ENCODE assay signal across 22 cellular contexts in genomic region chr22:49157529-49158339, GRCh38.
"Had no signal": no experiment of that assay in that cellular context is flagged by ENCODE, and none has a peak within 500 bp of the region (broad histone marks: within the 10 kb centered on the region; RNA-seq: fewer than 3 reads in every experiment).

No MANE protein-coding gene starts in this region.

- ATAC-seq: activated CD4-positive, alpha-beta T cell treated with anti-CD3 and anti-CD28 coated beads for 36 hours; activated T-cell treated with anti-CD3 and anti-CD28 coated beads, Interleukin-2, amount 50 U/mL, for 72 hours; effector memory CD8-positive, alpha-beta T cell; gastrocnemius medialis; left ventricle myocardium superior; natural killer cell treated with Interleukin-12 subunit alpha and Interleukin-12 subunit beta and Interleukin-15 and Interleukin-18, amount 100 ng/mL, for 72 hours; stimulated activated naive B cell treated with anti-CD40 and anti-IgM and Interleukin-4, amounts not matched to agents 10 μg/mL and 1 μg/mL and 100 μg/mL, for 72 hours had no signal

- H3K4me1 Mint-ChIP-seq: activated CD4-positive, alpha-beta T cell treated with anti-CD3 and anti-CD28 coated beads for 36 hours; activated naive CD4-positive, alpha-beta T cell treated with anti-CD3 and anti-CD28 coated beads, Interleukin-2, amount 10 ng/mL, durations not matched to agents 7 days and 5 days; activated naive CD8-positive, alpha-beta T cell treated with anti-CD3 and anti-CD28 coated beads, Interleukin-2, amount 10 ng/mL, durations not matched to agents 7 days and 5 days; stimulated activated naive B cell treated with anti-CD40 and anti-IgM and Interleukin-4, amounts not matched to agents 10 μg/mL and 1 μg/mL and 100 μg/mL, for 72 hours had no signal

- H3K27me3 Mint-ChIP-seq: activated CD4-positive, alpha-beta T cell treated with anti-CD3 and anti-CD28 coated beads for 36 hours; activated naive CD4-positive, alpha-beta T cell treated with anti-CD3 and anti-CD28 coated beads, Interleukin-2, amount 10 ng/mL, durations not matched to agents 7 days and 5 days; activated naive CD8-positive, alpha-beta T cell treated with anti-CD3 and anti-CD28 coated beads, Interleukin-2, amount 10 ng/mL, durations not matched to agents 7 days and 5 days; natural killer cell treated with Interleukin-12 subunit alpha and Interleukin-12 subunit beta and Interleukin-15 and Interleukin-18, amount 100 ng/mL, for 72 hours had no signal

- DNase-seq: activated CD4-positive, alpha-beta T cell treated with anti-CD3 and anti-CD28 coated beads for 36 hours; activated CD4-positive, alpha-beta T cell treated with anti-CD3 and anti-CD28 coated beads, Interleukin-2, amount 50 U/mL, for 4 hours; activated CD4-positive, CD25-positive, alpha-beta regulatory T cell; activated naive CD4-positive, alpha-beta T cell treated with anti-CD3 and anti-CD28 coated beads, Interleukin-2, amount 10 ng/mL, durations not matched to agents 7 days and 5 days; activated naive CD8-positive, alpha-beta T cell treated with anti-CD3 and anti-CD28 coated beads, Interleukin-2, amount 10 ng/mL, durations not matched to agents 7 days and 5 days; activated T-cell treated with anti-CD3 and anti-CD28 coated beads for 4 hours; activated T-cell treated with anti-CD3 and anti-CD28 coated beads, Interleukin-2, amount 50 U/mL, for 72 hours; cortex of kidney; effector memory CD8-positive, alpha-beta T cell; erythroblast; gastrocnemius medialis; glutamatergic neuron; left ventricle myocardium superior; small intestine; stimulated activated CD4-positive, alpha-beta T cell treated with anti-CD3 and anti-CD28 coated beads, Interleukin-1b, Interleukin-23, amount 100 ng/mL, for 48 hours; stimulated activated naive B cell treated with anti-CD40 and anti-IgM and Interleukin-4, amounts not matched to agents 10 μg/mL and 1 μg/mL and 100 μg/mL, for 72 hours; stomach; thyroid gland had no signal

- H3K27ac Mint-ChIP-seq: activated CD4-positive, alpha-beta T cell treated with anti-CD3 and anti-CD28 coated beads for 36 hours; activated naive CD4-positive, alpha-beta T cell treated with anti-CD3 and anti-CD28 coated beads, Interleukin-2, amount 10 ng/mL, durations not matched to agents 7 days and 5 days; activated naive CD8-positive, alpha-beta T cell treated with anti-CD3 and anti-CD28 coated beads, Interleukin-2, amount 10 ng/mL, durations not matched to agents 7 days and 5 days; activated T-cell treated with anti-CD3 and anti-CD28 coated beads, Interleukin-2, amount 50 U/mL, for 72 hours; effector memory CD8-positive, alpha-beta T cell; natural killer cell treated with Interleukin-12 subunit alpha and Interleukin-12 subunit beta and Interleukin-15 and Interleukin-18, amount 100 ng/mL, for 72 hours; progenitor cell of endocrine pancreas; stimulated activated naive B cell treated with anti-CD40 and anti-IgM and Interleukin-4, amounts not matched to agents 10 μg/mL and 1 μg/mL and 100 μg/mL, for 72 hours had no signal

- FAIRE-seq: islet of Langerhans, small intestine had no signal

- H3K36me3 Mint-ChIP-seq: activated naive CD4-positive, alpha-beta T cell treated with anti-CD3 and anti-CD28 coated beads, Interleukin-2, amount 10 ng/mL, durations not matched to agents 7 days and 5 days; activated naive CD8-positive, alpha-beta T cell treated with anti-CD3 and anti-CD28 coated beads, Interleukin-2, amount 10 ng/mL, durations not matched to agents 7 days and 5 days; brain; natural killer cell treated with Interleukin-12 subunit alpha and Interleukin-12 subunit beta and Interleukin-15 and Interleukin-18, amount 100 ng/mL, for 72 hours; stimulated activated naive B cell treated with anti-CD40 and anti-IgM and Interleukin-4, amounts not matched to agents 10 μg/mL and 1 μg/mL and 100 μg/mL, for 72 hours had no signal

- H3K4me3 Mint-ChIP-seq: activated CD4-positive, alpha-beta T cell treated with anti-CD3 and anti-CD28 coated beads for 36 hours; activated naive CD4-positive, alpha-beta T cell treated with anti-CD3 and anti-CD28 coated beads, Interleukin-2, amount 10 ng/mL, durations not matched to agents 7 days and 5 days; activated naive CD8-positive, alpha-beta T cell treated with anti-CD3 and anti-CD28 coated beads, Interleukin-2, amount 10 ng/mL, durations not matched to agents 7 days and 5 days; activated T-cell treated with anti-CD3 and anti-CD28 coated beads, Interleukin-2, amount 50 U/mL, for 72 hours; brain; effector memory CD8-positive, alpha-beta T cell; natural killer cell treated with Interleukin-12 subunit alpha and Interleukin-12 subunit beta and Interleukin-15 and Interleukin-18, amount 100 ng/mL, for 72 hours; stimulated activated naive B cell treated with anti-CD40 and anti-IgM and Interleukin-4, amounts not matched to agents 10 μg/mL and 1 μg/mL and 100 μg/mL, for 72 hours had no signal
